ENCODE assay signal across 17 cellular contexts in genomic region chr2:19111297-19111696, GRCh38.
DNase-seq lines count a peak whose midpoint lies in the region; ATAC-seq, FAIRE-seq and TF ChIP-seq lines count a peak whose summit lies in the region.
"Had no signal": no experiment of that assay in that cellular context is flagged by ENCODE, and none has a peak within 500 bp of the region (broad histone marks: within the 10 kb centered on the region; RNA-seq: fewer than 3 reads in every experiment).

No MANE protein-coding gene starts in this region.

- H3K27me3 ChIP-seq in HepG2 (ENCODE audit: control insufficient read depth in 1 of 2, insufficient read depth in 2 of 2, low read length in 2 of 2) (no peaks in the 10 kb centered on the region), right lobe of liver (no peaks in the 10 kb centered on the region)
- H3K27me3 ChIP-seq: BLaER1 had no signal

- BruUV-seq in HepG2 (replicated peaks; lab: Mats Ljungman, UMichigan) = no TSS peak

- intact Hi-C loops in HepG2 (cut with micrococcal nuclease; ENCODE audit: unreplicated experiment) (loop anchor here (10.0 kb wide), 1 partner anchor 254 kb away; no protein-coding TSS in a partner anchor), right lobe of liver (cut with DNase I) (no loop called here)

- POLR2A ChIA-PET in HepG2 (lab: Yijun Ruan, JAX) = no interaction called here

- H3K4me2 ChIP-seq in HepG2 (ENCODE audit: low read depth, low read length) = no peak overlapping the region
- H3K4me2 ChIP-seq: BLaER1 had no signal

- no peaks in the 10 kb centered on the region for H4K20me1 ChIP-seq in HepG2 (ENCODE audit: insufficient read depth, low read length)
- H4K20me1 ChIP-seq: BLaER1 had no signal

- H3K9me3 ChIP-seq in HepG2 (ENCODE audit: low read length) (no peaks in the 10 kb centered on the region), right lobe of liver (no peaks in the 10 kb centered on the region)
- H3K9me3 ChIP-seq: BLaER1, Caco-2 had no signal

- no peaks in the 10 kb centered on the region for H3K36me3 ChIP-seq in HepG2 (replicated peaks in 1 of 2; ENCODE audit: control insufficient read depth in 1 of 2, insufficient read depth in 2 of 2, low read length in 2 of 2)
- no peaks in the 10 kb centered on the region for H3K36me3 ChIP-seq in right lobe of liver
- H3K36me3 ChIP-seq: BLaER1 had no signal

- in situ Hi-C loops in HepG2 (cut with HindIII; ENCODE audit: extremely low pct_ligation_motif_present, low pct_unique_long_range_greater_than_20kb) = no loop called here

- H3K79me2 ChIP-seq in HepG2 (ENCODE audit: insufficient read depth, low read length) = no peaks in the 10 kb centered on the region

- no peak for TF ChIP-seq RAD21 in HepG2 (CRISPR knock-in tag; IDR thresholded peaks at IDR 0.05)

- WGBS in HepG2 (ENCODE audit: low lambda C conversion rate) = 2% methylated on average over 3 of the region's 3 CpGs
- WGBS in right lobe of liver (ENCODE audit: insufficient coverage, low coverage, low lambda C conversion rate, missing lambda C conversion rate) = 41% methylated on average over 3 of the region's 3 CpGs

- H2AFZ ChIP-seq in HepG2 (ENCODE audit: low read length) = no peak overlapping the region

- H3K9ac ChIP-seq in HepG2 (ENCODE audit: insufficient read depth, low read depth, low read length) = no peak overlapping the region
- H3K9ac ChIP-seq: BLaER1 had no signal

- TF ChIP-seq POLR2A in HepG2 (IDR thresholded peaks at IDR 0.05; ENCODE audit: insufficient read depth in 1 of 2, low read depth in 2 of 2, low read length in 2 of 2) (no peak), right lobe of liver (IDR thresholded peaks at IDR 0.05) (no peak)

- H3K4me3 ChIP-seq in HepG2 (replicated peaks in 1 of 3; ENCODE audit: insufficient read depth in 1 of 3, low read depth in 2 of 3, low read length in 3 of 3) = no peak overlapping the region
- no peak overlapping the region for H3K4me3 ChIP-seq in right lobe of liver
- H3K4me3 ChIP-seq: BLaER1 had no signal

- H3K4me1 ChIP-seq in HepG2 (ENCODE audit: insufficient read depth, low read length) = no peaks in the 10 kb centered on the region
- no peaks in the 10 kb centered on the region for H3K4me1 ChIP-seq in right lobe of liver
- H3K4me1 ChIP-seq: BLaER1, Caco-2 had no signal

- TF ChIP-seq CTCF in HepG2 (CRISPR knock-in tag; IDR thresholded peaks at IDR 0.05) (no peak), right lobe of liver (IDR thresholded peaks at IDR 0.05) (no peak), D721Med (IDR thresholded peaks at IDR 0.05; ENCODE audit: insufficient read depth, missing control alignments) (no peak)

- no peak for DNase-seq in HepG2 (ENCODE audit: low spot score)
- no peak for DNase-seq in right lobe of liver
- peak; percentile 5 for DNase-seq in amniotic epithelial cell (ENCODE audit: low read depth)
- DNase-seq in glomerular visceral epithelial cell (ENCODE audit: extremely low spot score) = peak; percentile 7
- no peak for DNase-seq in cerebellum (ENCODE audit: low spot score)
- no peak for DNase-seq in D721Med (ENCODE audit: insufficient read length, low spot score)
- DNase-seq in NCI-H524 treated with DMSO at 0.1 percent for 48 hours (lab: John Stamatoyannopoulos, UW) = no peak
- DNase-seq: 8988T; AML-193; Caco-2; CD8-positive, alpha-beta memory T cell; EL had no signal

- FAIRE-seq in HepG2 (lab: Jason Lieb, UNC) (no peak), D721Med (lab: Jason Lieb, UNC) (no peak)
- FAIRE-seq: G401.6, GM12892, H1 had no signal

- TF ChIP-seq EP300 in HepG2 (IDR thresholded peaks at IDR 0.05; ENCODE audit: low read depth in 2 of 2, low read length in 2 of 2) = no peak
- no peak for TF ChIP-seq EP300 in HepG2 (CRISPR knock-in tag; IDR thresholded peaks at IDR 0.05; ENCODE audit: borderline replicate concordance)

- CTCF ChIA-PET in HepG2 (lab: Yijun Ruan, JAX; ENCODE audit: low intra/inter-chr PET ratio, low total read pairs) = no interaction called here

- H3K27ac ChIP-seq in HepG2 (ENCODE audit: extremely low read length, insufficient read depth, low read length) = no peak overlapping the region
- H3K27ac ChIP-seq in right lobe of liver = no peak overlapping the region
- H3K27ac ChIP-seq: BLaER1 had no signal

- ATAC-seq in HepG2 = no peak
- no peak for ATAC-seq in right lobe of liver
- ATAC-seq: HCT116 had no signal

TF ChIP-seq in HepG2, 621 proteins besides CTCF, POLR2A, EP300 and RAD21:
- no peak for TF ChIP-seq SOX13 (IDR thresholded peaks at IDR 0.05)
- TF ChIP-seq SOX13 (CRISPR knock-in tag; conservative IDR thresholded peaks at IDR 0.05 in 1 of 2, IDR thresholded peaks at IDR 0.05 in 1 of 2) = no peak
- TF ChIP-seq ZBTB34 (CRISPR knock-in tag; IDR thresholded peaks at IDR 0.05) = no peak
- no peak for TF ChIP-seq ZNF710 (CRISPR knock-in tag; IDR thresholded peaks at IDR 0.05; ENCODE audit: borderline replicate concordance)
- no peak for TF ChIP-seq EZH2 (conservative IDR thresholded peaks at IDR 0.05; ENCODE audit: low read depth, low read length)
- no peak for TF ChIP-seq TCF7L2 (IDR thresholded peaks at IDR 0.05; ENCODE audit: low read depth, low read length)
- no peak for TF ChIP-seq CREM (IDR thresholded peaks at IDR 0.05)
- TF ChIP-seq CREM (CRISPR knock-in tag; IDR thresholded peaks at IDR 0.05) = no peak
- TF ChIP-seq KAT8 (CRISPR knock-in tag; IDR thresholded peaks at IDR 0.05) = no peak
- no peak for TF ChIP-seq ASH2L (IDR thresholded peaks at IDR 0.05; ENCODE audit: insufficient read length, low read depth, low read length)
- TF ChIP-seq CREB1 (IDR thresholded peaks at IDR 0.05) = 0 out of 2 replicates have a peak, but pooled peaks have one; percentile 5
- TF ChIP-seq CREB1 (CRISPR knock-in tag; IDR thresholded peaks at IDR 0.05) = no peak
- TF ChIP-seq ZNF766 (CRISPR knock-in tag; IDR thresholded peaks at IDR 0.05; ENCODE audit: borderline replicate concordance) = no peak
- TF ChIP-seq HNRNPH1 (optimal IDR thresholded peaks at IDR 0.05; ENCODE audit: low read depth, low read length) = no peak
- TF ChIP-seq ATF7 (IDR thresholded peaks at IDR 0.05) = peak; percentile 86
- no peak for TF ChIP-seq ATF7 (CRISPR knock-in tag; IDR thresholded peaks at IDR 0.05)
- TF ChIP-seq ZNF124 (CRISPR knock-in tag; IDR thresholded peaks at IDR 0.05) = no peak

Comparison
In these comparisons a context has a peak if more than half of its experiments do, and no peak if none do; other contexts are left out.
1. DNase-seq: peak in amniotic epithelial cell (single experiment) and glomerular visceral epithelial cell (single experiment); none in HepG2 (single experiment), right lobe of liver (0 of 3), cerebellum (single experiment), D721Med (single experiment) and NCI-H524 treated with DMSO at 0.1 percent for 48 hours (single experiment).